7 cellular contexts compared by ENCODE assay signal in the genomic region with DNA sequence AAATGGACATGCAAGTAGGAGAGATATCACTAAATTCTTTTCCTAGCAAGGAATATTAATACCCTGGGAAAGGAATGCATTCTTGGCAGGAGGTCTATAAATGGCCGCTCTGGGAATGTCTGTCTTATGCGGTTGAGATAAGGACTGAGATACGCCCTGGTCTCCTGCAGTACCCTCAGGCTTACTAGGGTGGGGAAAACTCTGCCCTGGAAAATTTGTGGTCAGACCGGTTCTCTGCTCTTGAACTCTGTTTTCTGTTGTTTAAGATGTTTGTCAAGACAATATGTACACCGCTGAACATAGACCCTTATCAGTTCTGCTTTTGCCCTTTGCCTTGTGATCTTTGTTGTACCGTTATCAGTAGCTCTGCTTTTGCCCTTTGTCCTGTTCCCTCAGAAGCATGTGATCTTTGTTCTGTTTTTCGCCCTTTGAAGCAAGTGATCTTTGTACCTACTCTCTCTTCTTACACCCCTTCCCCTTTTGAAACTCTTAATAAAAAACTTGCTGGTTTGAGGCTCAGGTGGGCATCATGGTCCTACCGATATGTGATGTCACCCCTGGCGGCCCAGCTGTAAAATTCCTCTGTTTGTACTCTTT.
DNase-seq lines count a peak whose midpoint lies in the region; ATAC-seq, FAIRE-seq and TF ChIP-seq lines count a peak whose summit lies in the region.
"Not testable (repeated sequence)": the region's sequence is repeated elsewhere in the genome, so short reads cannot be mapped to it uniquely, and the experiment has no call there.

No MANE protein-coding gene starts in this region.

- intact Hi-C loops in HepG2 (cut with micrococcal nuclease; ENCODE audit: unreplicated experiment), result not testable (repeated sequence)

- not testable (repeated sequence) for TF ChIP-seq RAD21 in HepG2 (CRISPR knock-in tag; IDR thresholded peaks at IDR 0.05)

- TF ChIP-seq EP300 in HepG2 (IDR thresholded peaks at IDR 0.05; ENCODE audit: low read depth in 2 of 2, low read length in 2 of 2), result peak in 1 of 2 experiments; percentile 10; a peak in 1 of 4 replicates
- TF ChIP-seq EP300 in HepG2 (CRISPR knock-in tag; IDR thresholded peaks at IDR 0.05; ENCODE audit: borderline replicate concordance), result not testable (repeated sequence)

- H3K27ac ChIP-seq in HepG2 (ENCODE audit: extremely low read length, insufficient read depth, low read length), result not testable (repeated sequence)

- not testable (repeated sequence) for BruUV-seq in HepG2 (replicated peaks; lab: Mats Ljungman, UMichigan)

- H3K36me3 ChIP-seq in HepG2 (replicated peaks in 1 of 2; ENCODE audit: control insufficient read depth in 1 of 2, insufficient read depth in 2 of 2, low read length in 2 of 2), result not testable (repeated sequence)

- WGBS in HepG2 (ENCODE audit: low lambda C conversion rate), result 12% methylated on average over 8 of the region's 9 CpGs

- not testable (repeated sequence) for FAIRE-seq in HepG2 (lab: Jason Lieb, UNC)

- not testable (repeated sequence) for H3K9me3 ChIP-seq in HepG2 (ENCODE audit: low read length)

- ATAC-seq in HepG2, result not testable (repeated sequence)

- POLR2A ChIA-PET in HepG2 (lab: Yijun Ruan, JAX), result not testable (repeated sequence)

- DNase-seq in A172 (ENCODE audit: low spot score) (peak; percentile 72), Daoy (ENCODE audit: low read depth) (peak; percentile 5), LoVo (ENCODE audit: low spot score) (peak; percentile 71), RPMI7951 (ENCODE audit: low read depth) (peak; percentile 71), amniotic epithelial cell (ENCODE audit: low read depth) (peak; percentile 15), HepG2 (ENCODE audit: low spot score) (peak; percentile 22), retinal pigment epithelial cell (ENCODE audit: low read depth) (peak; percentile 12)

- H3K9ac ChIP-seq in HepG2 (ENCODE audit: insufficient read depth, low read depth, low read length), result not testable (repeated sequence)

- H2AFZ ChIP-seq in HepG2 (ENCODE audit: low read length), result not testable (repeated sequence)

- TF ChIP-seq CTCF in HepG2 (CRISPR knock-in tag; IDR thresholded peaks at IDR 0.05); retinal pigment epithelial cell (conservative IDR thresholded peaks at IDR 0.05; ENCODE audit: low read depth, low read length): not testable (repeated sequence)

- not testable (repeated sequence) for H3K79me2 ChIP-seq in HepG2 (ENCODE audit: insufficient read depth, low read length)

- CTCF ChIA-PET in HepG2 (lab: Yijun Ruan, JAX; ENCODE audit: low intra/inter-chr PET ratio, low total read pairs), result not testable (repeated sequence)

- not testable (repeated sequence) for H3K27me3 ChIP-seq in HepG2 (ENCODE audit: control insufficient read depth in 1 of 2, insufficient read depth in 2 of 2, low read length in 2 of 2)

- H4K20me1 ChIP-seq in HepG2 (ENCODE audit: insufficient read depth, low read length), result not testable (repeated sequence)

- in situ Hi-C loops in HepG2 (cut with HindIII; ENCODE audit: extremely low pct_ligation_motif_present, low pct_unique_long_range_greater_than_20kb), result loop anchor here (25.0 kb wide), 1 partner anchor 1013 kb away; no protein-coding TSS in a partner anchor

- TF ChIP-seq POLR2A in HepG2 (IDR thresholded peaks at IDR 0.05; ENCODE audit: insufficient read depth in 1 of 2, low read depth in 2 of 2, low read length in 2 of 2), result not testable (repeated sequence)

- H3K4me1 ChIP-seq in HepG2 (ENCODE audit: insufficient read depth, low read length), result not testable (repeated sequence)

- not testable (repeated sequence) for H3K4me2 ChIP-seq in HepG2 (ENCODE audit: low read depth, low read length)

- not testable (repeated sequence) for H3K4me3 ChIP-seq in HepG2 (replicated peaks in 1 of 3; ENCODE audit: insufficient read depth in 1 of 3, low read depth in 2 of 3, low read length in 3 of 3); retinal pigment epithelial cell (ENCODE audit: low read length)

TF ChIP-seq in HepG2, 621 proteins besides CTCF, POLR2A, EP300 and RAD21 (continues in another document):
- TF ChIP-seq HNF4A (CRISPR knock-in tag; IDR thresholded peaks at IDR 0.05), result peak; percentile 90
- 0 out of 2 replicates have a peak, but pooled peaks have one; percentile 25 for TF ChIP-seq TRIM24 (CRISPR knock-in tag; IDR thresholded peaks at IDR 0.05)
- peak; percentile 33; the same call in 1 of the 2 replicates for TF ChIP-seq NR2F6 (IDR thresholded peaks at IDR 0.05)
- not testable (repeated sequence) for TF ChIP-seq NR2F6 (CRISPR knock-in tag; IDR thresholded peaks at IDR 0.05); HNF4G (CRISPR knock-in tag; IDR thresholded peaks at IDR 0.05; ENCODE audit: borderline replicate concordance, low read depth)
- peak; percentile 67 for TF ChIP-seq SOX5 (CRISPR knock-in tag; IDR thresholded peaks at IDR 0.05; ENCODE audit: borderline replicate concordance)
- TF ChIP-seq HNF4G (IDR thresholded peaks at IDR 0.05; ENCODE audit: borderline replicate concordance, low read depth, low read length), result peak; percentile 45; the same call in 1 of the 2 replicates
- peak; percentile 56 for TF ChIP-seq TCF7 (IDR thresholded peaks at IDR 0.05; ENCODE audit: low read depth)
- TF ChIP-seq, protein P1, sequence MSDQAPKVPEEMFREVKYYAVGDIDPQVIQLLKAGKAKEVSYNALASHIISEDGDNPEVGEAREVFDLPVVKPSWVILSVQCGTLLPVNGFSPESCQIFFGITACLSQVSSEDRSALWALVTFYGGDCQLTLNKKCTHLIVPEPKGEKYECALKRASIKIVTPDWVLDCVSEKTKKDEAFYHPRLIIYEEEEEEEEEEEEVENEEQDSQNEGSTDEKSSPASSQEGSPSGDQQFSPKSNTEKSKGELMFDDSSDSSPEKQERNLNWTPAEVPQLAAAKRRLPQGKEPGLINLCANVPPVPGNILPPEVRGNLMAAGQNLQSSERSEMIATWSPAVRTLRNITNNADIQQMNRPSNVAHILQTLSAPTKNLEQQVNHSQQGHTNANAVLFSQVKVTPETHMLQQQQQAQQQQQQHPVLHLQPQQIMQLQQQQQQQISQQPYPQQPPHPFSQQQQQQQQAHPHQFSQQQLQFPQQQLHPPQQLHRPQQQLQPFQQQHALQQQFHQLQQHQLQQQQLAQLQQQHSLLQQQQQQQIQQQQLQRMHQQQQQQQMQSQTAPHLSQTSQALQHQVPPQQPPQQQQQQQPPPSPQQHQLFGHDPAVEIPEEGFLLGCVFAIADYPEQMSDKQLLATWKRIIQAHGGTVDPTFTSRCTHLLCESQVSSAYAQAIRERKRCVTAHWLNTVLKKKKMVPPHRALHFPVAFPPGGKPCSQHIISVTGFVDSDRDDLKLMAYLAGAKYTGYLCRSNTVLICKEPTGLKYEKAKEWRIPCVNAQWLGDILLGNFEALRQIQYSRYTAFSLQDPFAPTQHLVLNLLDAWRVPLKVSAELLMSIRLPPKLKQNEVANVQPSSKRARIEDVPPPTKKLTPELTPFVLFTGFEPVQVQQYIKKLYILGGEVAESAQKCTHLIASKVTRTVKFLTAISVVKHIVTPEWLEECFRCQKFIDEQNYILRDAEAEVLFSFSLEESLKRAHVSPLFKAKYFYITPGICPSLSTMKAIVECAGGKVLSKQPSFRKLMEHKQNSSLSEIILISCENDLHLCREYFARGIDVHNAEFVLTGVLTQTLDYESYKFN (CRISPR knock-in tag; conservative IDR thresholded peaks at IDR 0.05), result 0 out of 2 replicates have a peak, but pooled peaks have one; percentile 36
- 0 out of 2 replicates have a peak, but pooled peaks have one; percentile 20 for TF ChIP-seq FOXP4 (CRISPR knock-in tag; IDR thresholded peaks at IDR 0.05)
- TF ChIP-seq FOXP1 (IDR thresholded peaks at IDR 0.05), result peak; percentile 30; the same call in 1 of the 2 replicates
- TF ChIP-seq FOXP1 (CRISPR knock-in tag; IDR thresholded peaks at IDR 0.05), result peak; percentile 48; the same call in 1 of the 2 replicates
- TF ChIP-seq SOX13 (IDR thresholded peaks at IDR 0.05), result peak; percentile 43; the same call in 1 of the 2 replicates
- TF ChIP-seq SOX13 (CRISPR knock-in tag; conservative IDR thresholded peaks at IDR 0.05 in 1 of 2, IDR thresholded peaks at IDR 0.05 in 1 of 2), result peak in 1 of 2 experiments; percentile 77; a peak in 2 of 4 replicates
- TF ChIP-seq NCOR1 (IDR thresholded peaks at IDR 0.05; ENCODE audit: borderline replicate concordance, low read length), result peak; percentile 58; the same call in 1 of the 2 replicates

Comparison
In these comparisons a context has a peak if more than half of its experiments do, and no peak if none do; other contexts are left out.
1. DNase-seq: peak in every context shown above with its lines; median percentile 72 in A172; 71 in LoVo; 71 in RPMI7951; 22 in HepG2; 15 in amniotic epithelial cell; 12 in retinal pigment epithelial cell; 5 in Daoy.